8 cellular contexts compared by ENCODE assay signal in genomic region chr21:39788383-39788782, GRCh38. TPM values are rescaled to one million over a fixed set of nuclear protein-coding genes. Genes with fewer than 3 reads are reported as not detected.
DNase-seq lines count a peak whose midpoint lies in the region; ATAC-seq, FAIRE-seq and TF ChIP-seq lines count a peak whose summit lies in the region.

No MANE protein-coding gene starts in this region.

- POLR2A ChIA-PET in SK-N-SH (lab: Yijun Ruan, JAX): interaction anchor here (0.7 kb wide), 1 partner anchor 1133 kb away, joined by 3 read pairs; no protein-coding TSS in a partner anchor

- H3K36me3 ChIP-seq in MG63 (no peaks in the 10 kb centered on the region), SK-N-SH (replicated peaks in 1 of 2; ENCODE audit: control insufficient read depth in 1 of 2, insufficient read depth in 2 of 2, low read length in 1 of 2) (no peaks in the 10 kb centered on the region)

- peak; percentile 26; the same call in 1 of the 2 replicates for TF ChIP-seq CTCF in SK-N-SH (IDR thresholded peaks at IDR 0.05)

- H3K9me3 ChIP-seq in MG63 (no peaks in the 10 kb centered on the region), SK-N-SH (no peaks in the 10 kb centered on the region)

- H3K4me1 ChIP-seq in SK-N-SH (ENCODE audit: control insufficient read depth in 1 of 2, insufficient read depth in 2 of 2, low read depth in 1 of 2, low read length in 1 of 2): no peaks in the 10 kb centered on the region; a peak in 1 of 4 replicates

- H4K20me1 ChIP-seq in SK-N-SH (ENCODE audit: insufficient read depth): no peaks in the 10 kb centered on the region

- peak; percentile 89 for TF ChIP-seq RAD21 in SK-N-SH (IDR thresholded peaks at IDR 0.05; ENCODE audit: low read length)

- H3K4me3 ChIP-seq in MG63: no peak overlapping the region
- H3K4me3 ChIP-seq in SK-N-SH (ENCODE audit: low read depth in 2 of 2, low read length in 1 of 2): no peak overlapping the region

- no peaks in the 10 kb centered on the region for H3K79me2 ChIP-seq in SK-N-SH (ENCODE audit: insufficient read depth)

- no peaks in the 10 kb centered on the region for H3F3A ChIP-seq in SK-N-SH (replicated peaks; ENCODE audit: insufficient read depth)

- WGBS in SK-N-SH (ENCODE audit: low lambda C conversion rate): 8% methylated on average over 8 of the region's 9 CpGs

- DNase-seq in Ammon's horn (ENCODE audit: low spot score): peak; percentile 86
- DNase-seq in MG63: peak; percentile 90
- peak; percentile 75 for DNase-seq in SK-N-SH
- DNase-seq in frontal cortex (ENCODE audit: low spot score in 2 of 2): peak; percentile 18 to 71
- DNase-seq in occipital lobe (lab: John Stamatoyannopoulos, UW): peak; percentile 54

- ATAC-seq in HG03520 (IDR thresholded peaks at IDR 0.05; ENCODE audit: unreplicated experiment) (no peak), GM21825 (IDR thresholded peaks at IDR 0.05; ENCODE audit: unreplicated experiment) (no peak), HG03135 (IDR thresholded peaks at IDR 0.05; ENCODE audit: unreplicated experiment) (no peak)

- CTCF ChIA-PET in SK-N-SH (lab: Yijun Ruan, JAX): interaction anchor here (0.6 to 2.6 kb wide), 16 partner anchors 9 to 1340 kb away, joined by 3 to 32 read pairs (median 3); partner anchors contain the start of gene PCP4

- H3K4me2 ChIP-seq in SK-N-SH: no peak overlapping the region

- TF ChIP-seq EP300 in SK-N-SH (IDR thresholded peaks at IDR 0.05; ENCODE audit: borderline replicate concordance in 1 of 2, low read depth in 1 of 2, low read length in 1 of 2): no peak

- no peak overlapping the region for H2AFZ ChIP-seq in SK-N-SH (ENCODE audit: low read depth)

- FAIRE-seq in frontal cortex (lab: Jason Lieb, UNC): no peak

- no peak overlapping the region for H3K27ac ChIP-seq in SK-N-SH (ENCODE audit: low read depth in 2 of 2, low read length in 1 of 2)

- no peak overlapping the region for H3K9ac ChIP-seq in SK-N-SH

- H3K9me2 ChIP-seq in SK-N-SH: no peaks in the 10 kb centered on the region

- H3K27me3 ChIP-seq in MG63 (no peaks in the 10 kb centered on the region), SK-N-SH (ENCODE audit: insufficient read depth) (no peaks in the 10 kb centered on the region)

TF ChIP-seq in SK-N-SH, 30 proteins besides CTCF, POLR2A, EP300 and RAD21:
- TF ChIP-seq RCOR1 (IDR thresholded peaks at IDR 0.05; ENCODE audit: low read length) (peak; percentile 58; the same call in 1 of the 2 replicates), MAX (IDR thresholded peaks at IDR 0.05; ENCODE audit: low read depth) (no peak), RFX5 (IDR thresholded peaks at IDR 0.05; ENCODE audit: low read length) (no peak), USF2 (IDR thresholded peaks at IDR 0.05; ENCODE audit: borderline replicate concordance, low read depth, low read length) (no peak), TEAD4 (IDR thresholded peaks at IDR 0.05; ENCODE audit: borderline replicate concordance, insufficient read depth) (no peak), FOSL2 (IDR thresholded peaks at IDR 0.05; ENCODE audit: borderline replicate concordance, low read depth) (no peak), TCF12 (IDR thresholded peaks at IDR 0.05) (no peak), MEF2A (IDR thresholded peaks at IDR 0.05; ENCODE audit: borderline replicate concordance, low read depth) (no peak), NRF1 (IDR thresholded peaks at IDR 0.05; ENCODE audit: low read depth, low read length) (no peak), IRF3 (IDR thresholded peaks at IDR 0.05; ENCODE audit: low read depth, low read length) (no peak), ZBTB33 (IDR thresholded peaks at IDR 0.05; ENCODE audit: borderline replicate concordance, low read depth) (no peak), RXRA (IDR thresholded peaks at IDR 0.05; ENCODE audit: borderline replicate concordance, low read depth) (no peak), FOXJ3 (CRISPR knock-in tag; IDR thresholded peaks at IDR 0.05) (no peak), REST (IDR thresholded peaks at IDR 0.05; ENCODE audit: low read depth, low read length) (no peak), ELF1 (IDR thresholded peaks at IDR 0.05) (no peak), POLR2AphosphoS5 (IDR thresholded peaks at IDR 0.05; ENCODE audit: low read depth, low read length) (no peak), YY1 (IDR thresholded peaks at IDR 0.05; ENCODE audit: low read depth) (no peak), SMC3 (IDR thresholded peaks at IDR 0.05; ENCODE audit: low read depth, low read length) (peak; percentile 63; the same call in 1 of the 2 replicates)

RNA-seq across cellular contexts. Expression of gene IGSF5, which starts 43.4 kb away (rescaled TPM):
- total RNA-seq in MG63 (2014; rRNA removed; shearing (Covaris generic); ENCODE audit: low replicate concordance): not detected in 2 replicates
- polyA plus RNA-seq in SK-N-SH (2012; rRNA removed): 0.08 TPM in 1 of 2 replicates, not detected in the other
- 0.01 TPM in 2 replicates for polyA plus RNA-seq in SK-N-SH (2012; cell fraction: cytosol; rRNA removed)
- polyA plus RNA-seq in SK-N-SH (2012; cell fraction: nucleus; rRNA removed): 0.12 and 0.14 TPM in 2 replicates
- total RNA-seq in frontal cortex (1.2 TPM), occipital lobe (0.78 TPM)
